9 cellular contexts compared by ENCODE assay signal in the genomic region with DNA sequence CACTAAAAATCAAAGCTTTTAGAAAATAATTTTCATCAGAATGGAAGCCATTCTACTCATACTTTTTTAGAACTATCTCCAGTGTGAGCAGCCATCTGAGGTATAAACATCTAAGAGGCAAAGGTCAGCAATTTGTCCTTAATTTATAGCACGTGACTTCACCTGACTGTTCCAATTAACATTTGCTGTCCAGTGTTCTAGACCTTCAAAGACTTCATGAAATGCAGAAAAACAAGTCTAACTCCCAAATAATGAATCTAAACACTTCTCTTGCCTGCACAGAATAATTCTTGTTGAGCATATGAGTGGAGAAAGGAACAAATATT. TPM values are rescaled to one million over a fixed set of nuclear protein-coding genes. Genes with fewer than 3 reads are reported as not detected.
A peak's percentile ranks its signal among the peaks of the same experiment; 100 is the strongest.
DNase-seq lines count a peak whose midpoint lies in the region; ATAC-seq and TF ChIP-seq lines count a peak whose summit lies in the region.
"Had no signal": no experiment of that assay in that cellular context is flagged by ENCODE, and none has a peak within 500 bp of the region (broad histone marks: within the 10 kb centered on the region; RNA-seq: fewer than 3 reads in every experiment).

No MANE protein-coding gene starts in this region.

- no peak for TF ChIP-seq CTCF in AG04449 (IDR thresholded peaks at IDR 0.05; ENCODE audit: insufficient read depth, low read length, missing control alignments)
- TF ChIP-seq CTCF in colonic mucosa (IDR thresholded peaks at IDR 0.05) = no peak
- TF ChIP-seq CTCF in progenitor cell of endocrine pancreas (IDR thresholded peaks at IDR 0.05; ENCODE audit: unreplicated experiment) = no peak

- H3K27me3 ChIP-seq in Karpas-422 (ENCODE audit: low read length) (no peaks in the 10 kb centered on the region), colonic mucosa (no peaks in the 10 kb centered on the region)

- peak overlapping the region; percentile 51 for H3K4me2 ChIP-seq in Karpas-422 (ENCODE audit: low read depth, low read length, poor library complexity, severe bottlenecking)

- H3K9ac ChIP-seq in Karpas-422 (ENCODE audit: low read length) (0 out of 2 replicates have a peak overlapping the region, but pooled peaks have one; percentile 30), colonic mucosa (ENCODE audit: low read depth in 2 of 2, low read length in 2 of 2) (peak overlapping the region in 1 of 2 donors; percentile 34)

- H3K9me3 ChIP-seq in Karpas-422 (ENCODE audit: low read length) = peaks cover 8% of the 10 kb centered on the region; the same call in 1 of the 2 replicates
- no peaks in the 10 kb centered on the region for H3K9me3 ChIP-seq in colonic mucosa

- intact Hi-C loops in colonic mucosa (cut with DNase I) = no loop called here

- H3K4me3 ChIP-seq in AG04449 (ENCODE audit: low read depth, low read length) (peak overlapping the region; percentile 26; the same call in 1 of the 2 replicates), Karpas-422 (ENCODE audit: low read length) (peak overlapping the region; percentile 35; the same call in 1 of the 2 replicates), colonic mucosa (peak overlapping the region; percentile 18)

- H3K27me3 Mint-ChIP-seq in naive thymus-derived CD8-positive, alpha-beta T cell = no peaks in the 10 kb centered on the region
- H3K27me3 Mint-ChIP-seq in progenitor cell of endocrine pancreas = no peaks in the 10 kb centered on the region

- peaks cover 51% of the 10 kb centered on the region for H3K4me1 ChIP-seq in Karpas-422 (ENCODE audit: low read length)
- peaks cover 3% of the 10 kb centered on the region for H3K4me1 ChIP-seq in colonic mucosa

- no peak for ATAC-seq in naive thymus-derived CD8-positive, alpha-beta T cell
- ATAC-seq in GM21390 (IDR thresholded peaks at IDR 0.05; ENCODE audit: unreplicated experiment) = no peak

- H3K4me3 Mint-ChIP-seq in naive thymus-derived CD8-positive, alpha-beta T cell = peak overlapping the region; percentile 70 to 93 (median 86)
- H3K4me3 Mint-ChIP-seq in progenitor cell of endocrine pancreas (ENCODE audit: low read depth) = no peak overlapping the region

- no peak overlapping the region for H2AFZ ChIP-seq in Karpas-422 (ENCODE audit: low read length)

- peaks cover 26 to 76% (median 55%) of the 10 kb centered on the region in 4 donors for H3K4me1 Mint-ChIP-seq in naive thymus-derived CD8-positive, alpha-beta T cell
- H3K4me1 Mint-ChIP-seq in progenitor cell of endocrine pancreas (ENCODE audit: low read depth) = peaks cover 13% of the 10 kb centered on the region

- H3K27ac Mint-ChIP-seq in naive thymus-derived CD8-positive, alpha-beta T cell = peak overlapping the region; percentile 87 to 97 (median 94)
- no peak overlapping the region for H3K27ac Mint-ChIP-seq in progenitor cell of endocrine pancreas

- H3K79me2 ChIP-seq in Karpas-422 (ENCODE audit: low read length) = peaks cover 97% of the 10 kb centered on the region

- H3K36me3 ChIP-seq in Karpas-422 (ENCODE audit: insufficient read depth, low read length) (peaks cover 51% of the 10 kb centered on the region), colonic mucosa (no peaks in the 10 kb centered on the region)

- H3K36me3 Mint-ChIP-seq in naive thymus-derived CD8-positive, alpha-beta T cell = peaks cover 11 to 21% (median 16%) of the 10 kb centered on the region in 3 donors
- peaks cover 14% of the 10 kb centered on the region for H3K36me3 Mint-ChIP-seq in progenitor cell of endocrine pancreas (ENCODE audit: insufficient read depth)

- CTCF ChIA-PET in AG04449 (lab: Yijun Ruan, JAX) = interaction anchor here (1.6 kb wide), 1 partner anchor 13 kb away, joined by 3 read pairs; no protein-coding TSS in a partner anchor

- DNase-seq in AG04449 (ENCODE audit: low read depth, low spot score) = no peak
- no peak for DNase-seq in Karpas-422
- DNase-seq in colonic mucosa = no peak
- no peak for DNase-seq in naive thymus-derived CD8-positive, alpha-beta T cell
- DNase-seq in D341Med (ENCODE audit: low spot score) = no peak
- no peak for DNase-seq in KBM-7
- DNase-seq in progenitor cell of endocrine pancreas (ENCODE audit: low spot score, unreplicated experiment) = no peak
- DNase-seq: stimulated activated CD4-positive, alpha-beta T cell treated with anti-CD3 and anti-CD28 coated beads, Interleukin-1b, Interleukin-23, amount 100 ng/mL, for 48 hours had no signal

- in situ Hi-C loops in KBM-7 (cut with MboI; ENCODE audit: low pct_unique_long_range_greater_than_20kb, low sequenced_read_pairs) = no loop called here

- H4K20me1 ChIP-seq in Karpas-422 (ENCODE audit: insufficient read depth, low read depth, low read length) = no peaks in the 10 kb centered on the region

- H3K9me2 ChIP-seq in Karpas-422 (replicated peaks; ENCODE audit: insufficient read depth, low read length) = no peaks in the 10 kb centered on the region

- H3K27ac ChIP-seq in Karpas-422 (ENCODE audit: low read length) = peak overlapping the region; percentile 65; the same call in 1 of the 2 replicates
- peak overlapping the region; percentile 85 for H3K27ac ChIP-seq in colonic mucosa

- POLR2A ChIA-PET in AG04449 (lab: Yijun Ruan, JAX) = no interaction called here
- POLR2A ChIA-PET in naive thymus-derived CD8-positive, alpha-beta T cell (lab: Charles Lee) = interaction anchor here (0.7 to 5.6 kb wide), 3 partner anchors 12 to 330 kb away, joined by 5 to 38 read pairs (median 9); partner anchors contain the start of genes RFC1 and RPL9

- H3K9me3 Mint-ChIP-seq in naive thymus-derived CD8-positive, alpha-beta T cell = peaks cover 0 to 10% (median 4%) of the 10 kb centered on the region in 9 donors
- H3K9me3 Mint-ChIP-seq in progenitor cell of endocrine pancreas (ENCODE audit: low read depth) = peaks cover 3% of the 10 kb centered on the region

RNA-seq across cellular contexts. Expression of gene RFC1, which starts 12.0 kb away (rescaled TPM):
- total RNA-seq in Karpas-422 (2014; rRNA removed; shearing (Covaris generic); ENCODE audit: low replicate concordance) = 41.1 and 64.0 TPM in 2 replicates
- total RNA-seq in colonic mucosa (10 to 100 TPM; 28.2 to 28.7 TPM), progenitor cell of endocrine pancreas (46.8 and 58.6 TPM in 2 replicates)
- total RNA-seq in naive thymus-derived CD8-positive, alpha-beta T cell = 10 to 100 TPM; 52.2 to 54.6 TPM
- 10 to 100 TPM; 26.6 to 43.2 (median 32.6) TPM for polyA plus RNA-seq in naive thymus-derived CD8-positive, alpha-beta T cell

RNA-seq across cellular contexts. Expression of gene KLB, which starts 52.6 kb away (rescaled TPM):
- not detected in 2 replicates for total RNA-seq in Karpas-422 (2014; rRNA removed; shearing (Covaris generic); ENCODE audit: low replicate concordance)
- under 1 TPM; 0.40 to 0.64 TPM for total RNA-seq in colonic mucosa
- total RNA-seq in naive thymus-derived CD8-positive, alpha-beta T cell = under 1 TPM in 1 of 2 experiments, not detected in 1; 0.05 TPM
- polyA plus RNA-seq in naive thymus-derived CD8-positive, alpha-beta T cell = under 1 TPM in 1 of 3 donors, not detected in 2; 0.03 TPM
- total RNA-seq in progenitor cell of endocrine pancreas = 0.36 and 0.43 TPM in 2 replicates
